30 cellular contexts compared by ENCODE assay signal in genomic region chr17:6679241-6679640, GRCh38. TPM values are rescaled to one million over a fixed set of nuclear protein-coding genes. Genes with fewer than 3 reads are reported as not detected.
"Had no signal": no experiment of that assay in that cellular context is flagged by ENCODE, and none has a peak within 500 bp of the region (broad histone marks: within the 10 kb centered on the region; RNA-seq: fewer than 3 reads in every experiment).

No MANE protein-coding gene starts in this region.

- H3K27ac ChIP-seq: brain microvascular endothelial cell, colonic mucosa, esophagus muscularis mucosa, foreskin keratinocyte, gastrocnemius medialis, heart left ventricle, WERI-Rb-1 had no signal

- H3K36me3 ChIP-seq: brain microvascular endothelial cell, colonic mucosa, esophagus muscularis mucosa, gastrocnemius medialis, heart left ventricle, WERI-Rb-1 had no signal

- H3K4me1 ChIP-seq: colonic mucosa, esophagus muscularis mucosa, foreskin keratinocyte, gastrocnemius medialis, heart left ventricle had no signal

- H3K27me3 ChIP-seq: colonic mucosa, foreskin keratinocyte had no signal

- H3K9me3 ChIP-seq: colonic mucosa, esophagus muscularis mucosa, gastrocnemius medialis, heart left ventricle had no signal

- H3K4me3 ChIP-seq: colonic mucosa, esophagus muscularis mucosa, gastrocnemius medialis, heart left ventricle had no signal

- ATAC-seq: activated CD4-positive, CD25-positive, alpha-beta regulatory T cell treated with anti-CD3 and anti-CD28 coated beads, Interleukin-2, amount 50 U/mL, for 24 hours; activated CD8-positive, alpha-beta T cell treated with anti-CD3 and anti-CD28 coated beads for 36 hours; activated T-cell treated with anti-CD3 and anti-CD28 coated beads, Interleukin-2, amount 50 U/mL, for 4 hours; activated T-helper 17 cell treated with anti-CD3 and anti-CD28 coated beads, Interleukin-2, amount 50 U/mL, for 72 hours; foreskin keratinocyte; gastrocnemius medialis; heart left ventricle; T-helper 17 cell had no signal

- DNase-seq: activated B cell treated with CpG ODN at 0.5 μM for 24 hours; activated CD4-positive, alpha-beta T cell treated with anti-CD3 and anti-CD28 coated beads for 48 hours; activated CD4-positive, alpha-beta T cell treated with anti-CD3 and anti-CD28 coated beads, Interleukin-2, amount 50 U/mL, for 1 hour; activated CD4-positive, alpha-beta T cell treated with anti-CD3 and anti-CD28 coated beads, Interleukin-2, amount 50 U/mL, for 48 hours; activated CD8-positive, alpha-beta memory T cell treated with anti-CD3 and anti-CD28 coated beads for 24 hours; activated CD8-positive, alpha-beta T cell treated with anti-CD3 and anti-CD28 coated beads for 36 hours; activated effector memory CD4-positive, alpha-beta T cell treated with Interleukin-2 at 50 U/mL for 16 hours; activated gamma-delta T cell treated with Interleukin-2 at 50 U/mL for 16 hours; activated naive CD4-positive, alpha-beta T cell treated with anti-CD3 and anti-CD28 coated beads, Interleukin-2, amount 50 U/mL, for 16 hours; activated naive CD4-positive, alpha-beta T cell treated with Interleukin-2 at 50 U/mL for 16 hours; activated T-cell treated with anti-CD3 and anti-CD28 coated beads, Interleukin-2, amount 50 U/mL, for 4 hours; amniotic stem cell; anterior cingulate cortex; brain microvascular endothelial cell; caudate nucleus; colonic mucosa; effector CD8-positive, alpha-beta T cell; foreskin keratinocyte; gastrocnemius medialis; glutamatergic neuron; heart left ventricle; T-helper 1 cell; T-helper 17 cell; T1000; WERI-Rb-1 had no signal

RNA-seq across cellular contexts. Expression of gene SLC13A5, which starts 33.9 kb away (rescaled TPM):
- total RNA-seq: activated B cell treated with CpG ODN at 0.5 μM for 24 hours; activated CD8-positive, alpha-beta T cell treated with anti-CD3 and anti-CD28 coated beads for 36 hours; activated T-helper 17 cell treated with anti-CD3 and anti-CD28 coated beads, Interleukin-2, amount 50 U/mL, for 72 hours; endothelial cell of umbilical vein; epithelial cell of proximal tubule; T-helper 17 cell had no signal
